14 cellular contexts compared by ENCODE assay signal in genomic region chr1:174786760-174787159, GRCh38.
DNase-seq lines count a peak whose midpoint lies in the region; ATAC-seq and TF ChIP-seq lines count a peak whose summit lies in the region.
"Had no signal": no experiment of that assay in that cellular context is flagged by ENCODE, and none has a peak within 500 bp of the region (broad histone marks: within the 10 kb centered on the region; RNA-seq: fewer than 3 reads in every experiment).

No MANE protein-coding gene starts in this region.

- H3K4me3 Mint-ChIP-seq in endodermal cell, result no peak overlapping the region
- H3K4me3 Mint-ChIP-seq: activated B cell treated with CpG ODN at 0.5 μM for 24 hours, nephron had no signal

- ATAC-seq in GM18499 (IDR thresholded peaks at IDR 0.05; ENCODE audit: insufficient read depth, unreplicated experiment), result peak; percentile 64
- ATAC-seq in GM19438 (IDR thresholded peaks at IDR 0.05; ENCODE audit: low read depth, unreplicated experiment), result peak; percentile 59
- peak; percentile 75 for ATAC-seq in HG02852 (IDR thresholded peaks at IDR 0.05; ENCODE audit: unreplicated experiment)
- ATAC-seq in HG03565 (IDR thresholded peaks at IDR 0.05; ENCODE audit: unreplicated experiment), result peak; percentile 67

- no peaks in the 10 kb centered on the region for H3K79me2 ChIP-seq in Karpas-422 (ENCODE audit: low read length)

- 96 to 100% methylated on average over 2 to 4 of the region's 4 CpGs for WGBS in endodermal cell (ENCODE audit: insufficient coverage in 1 of 2, insufficient read length in 1 of 2), 2 experiments

- H3K27ac Mint-ChIP-seq in endodermal cell, result no peak overlapping the region
- H3K27ac Mint-ChIP-seq: activated B cell treated with CpG ODN at 0.5 μM for 24 hours, nephron had no signal

- no peak overlapping the region for H3K27ac ChIP-seq in endodermal cell (ENCODE audit: low read depth, low read length)
- no peak overlapping the region for H3K27ac ChIP-seq in Karpas-422 (ENCODE audit: low read length)

- H3K9ac ChIP-seq in endodermal cell (ENCODE audit: extremely low read depth, low read length, poor library complexity, severe bottlenecking) (no peak overlapping the region), Karpas-422 (ENCODE audit: low read length) (no peak overlapping the region)

- H3K9me2 ChIP-seq in Karpas-422 (replicated peaks; ENCODE audit: insufficient read depth, low read length), result no peaks in the 10 kb centered on the region

- H2AFZ ChIP-seq in Karpas-422 (ENCODE audit: low read length), result no peak overlapping the region

- H3K36me3 Mint-ChIP-seq in endodermal cell (ENCODE audit: low read depth), result no peaks in the 10 kb centered on the region

- no peaks in the 10 kb centered on the region for H3K9me3 ChIP-seq in endodermal cell (ENCODE audit: control insufficient read depth, low read length)
- H3K9me3 ChIP-seq in Karpas-422 (ENCODE audit: low read length), result no peaks in the 10 kb centered on the region

- H3K36me3 ChIP-seq in endodermal cell (ENCODE audit: control insufficient read depth, insufficient read depth, low read length) (no peaks in the 10 kb centered on the region), Karpas-422 (ENCODE audit: insufficient read depth, low read length) (no peaks in the 10 kb centered on the region)

- no peaks in the 10 kb centered on the region for H3K4me1 ChIP-seq in endodermal cell (ENCODE audit: control insufficient read depth, insufficient read depth, low read length)
- H3K4me1 ChIP-seq in Karpas-422 (ENCODE audit: low read length), result no peaks in the 10 kb centered on the region

- no peak overlapping the region for H3K4me2 ChIP-seq in Karpas-422 (ENCODE audit: low read depth, low read length, poor library complexity, severe bottlenecking)

- peaks cover 13% of the 10 kb centered on the region for H3K9me3 Mint-ChIP-seq in endodermal cell
- H3K9me3 Mint-ChIP-seq: activated B cell treated with CpG ODN at 0.5 μM for 24 hours, nephron had no signal

- no peaks in the 10 kb centered on the region for H3K27me3 Mint-ChIP-seq in endodermal cell (ENCODE audit: insufficient read depth)
- H3K27me3 Mint-ChIP-seq: activated B cell treated with CpG ODN at 0.5 μM for 24 hours had no signal

- H4K20me1 ChIP-seq in Karpas-422 (ENCODE audit: insufficient read depth, low read depth, low read length), result no peaks in the 10 kb centered on the region

- no peak for TF ChIP-seq CTCF in endodermal cell (conservative IDR thresholded peaks at IDR 0.05)

- no peaks in the 10 kb centered on the region for H3K4me1 Mint-ChIP-seq in endodermal cell
- H3K4me1 Mint-ChIP-seq: nephron had no signal

- no peak for DNase-seq in NCI-H2107 (lab: John Stamatoyannopoulos, UW)
- DNase-seq in endodermal cell, result no peak
- no peak for DNase-seq in activated naive CD4-positive, alpha-beta T cell treated with anti-CD3 and anti-CD28 coated beads, Interleukin-2, amount 50 U/mL, for 16 hours
- DNase-seq in Karpas-422, result no peak
- DNase-seq: activated B cell treated with CpG ODN at 0.5 μM for 24 hours, activated gamma-delta T cell, C1 segment of cervical spinal cord, NCI-H510A treated with DMSO at 0.1 percent for 48 hours, SHP77 treated with DMSO at 0.1 percent for 48 hours had no signal

- H3K27me3 ChIP-seq in endodermal cell (ENCODE audit: control insufficient read depth, insufficient read depth, low read length, poor library complexity, severe bottlenecking), result no peaks in the 10 kb centered on the region
- no peaks in the 10 kb centered on the region for H3K27me3 ChIP-seq in Karpas-422 (ENCODE audit: low read length)

- H3K4me3 ChIP-seq in endodermal cell (ENCODE audit: low read length), result no peak overlapping the region
- H3K4me3 ChIP-seq in Karpas-422 (ENCODE audit: low read length), result no peak overlapping the region
